8 cellular contexts compared by ENCODE assay signal in genomic region chr13:84844473-84844872, GRCh38.
DNase-seq lines count a peak whose midpoint lies in the region; FAIRE-seq and TF ChIP-seq lines count a peak whose summit lies in the region.

No MANE protein-coding gene starts in this region.

- TF ChIP-seq CTCF in LNCaP clone FGC (IDR thresholded peaks at IDR 0.05; ENCODE audit: control insufficient read depth, extremely low read depth, insufficient read depth) (peak; percentile 56), ascending aorta (IDR thresholded peaks at IDR 0.05) (no peak)

- H3K9me3 ChIP-seq in ascending aorta, result no peaks in the 10 kb centered on the region

- peak; percentile 62 for DNase-seq in ELR (ENCODE audit: low read depth)
- DNase-seq in LNCaP clone FGC (ENCODE audit: low read depth), result no peak
- DNase-seq in SK-N-DZ (ENCODE audit: low spot score), result peak; percentile 29
- peak; percentile 15 for DNase-seq in medulla oblongata (ENCODE audit: extremely low spot score)
- no peak for DNase-seq in GM12891 (ENCODE audit: insufficient read length, low spot score)
- DNase-seq in activated gamma-delta T cell (lab: John Stamatoyannopoulos, UW), result no peak
- DNase-seq in ascending aorta (ENCODE audit: low spot score in 2 of 2), result no peak
- DNase-seq in activated CD8-positive, alpha-beta memory T cell treated with anti-CD3 and anti-CD28 coated beads for 24 hours, result no peak

- no peak for FAIRE-seq in GM12891 (lab: Jason Lieb, UNC)

- H3K27ac ChIP-seq in ascending aorta, result no peak overlapping the region

- no peaks in the 10 kb centered on the region for H3K36me3 ChIP-seq in ascending aorta

- TF ChIP-seq POLR2A in GM12891 (IDR thresholded peaks at IDR 0.05; ENCODE audit: low read depth, low read length), result no peak

- H3K4me3 ChIP-seq in LNCaP clone FGC (ENCODE audit: low read depth, low read length) (no peak overlapping the region), ascending aorta (no peak overlapping the region)

- intact Hi-C loops in ascending aorta (cut with DNase I), result no loop called here

- H3K4me1 ChIP-seq in ascending aorta, result no peaks in the 10 kb centered on the region

- no peaks in the 10 kb centered on the region for H3K27me3 ChIP-seq in ascending aorta

TF ChIP-seq in GM12891, 5 proteins besides CTCF, POLR2A, EP300 and RAD21:
- no peak for TF ChIP-seq SPI1 (IDR thresholded peaks at IDR 0.05; ENCODE audit: low read depth, low read length)
- TF ChIP-seq PAX5 (IDR thresholded peaks at IDR 0.05; ENCODE audit: insufficient read depth, low read length, severe bottlenecking), result no peak
- TF ChIP-seq POLR2AphosphoS5 (IDR thresholded peaks at IDR 0.05; ENCODE audit: low read depth, low read length), result no peak
- TF ChIP-seq TAF1 (IDR thresholded peaks at IDR 0.05; ENCODE audit: low read depth, low read length), result no peak
- TF ChIP-seq POU2F2 (IDR thresholded peaks at IDR 0.05; ENCODE audit: low read depth, low read length), result no peak

Comparison
In these comparisons a context has a peak if more than half of its experiments do, and no peak if none do; other contexts are left out.
1. DNase-seq: peak in ELR (single experiment), SK-N-DZ (single experiment) and medulla oblongata (single experiment); none in LNCaP clone FGC (single experiment), GM12891 (single experiment), activated gamma-delta T cell (single experiment), ascending aorta (0 of 2) and activated CD8-positive, alpha-beta memory T cell treated with anti-CD3 and anti-CD28 coated beads for 24 hours (single experiment).